Comparison of ENCODE assay signal across 8 cellular contexts in genomic region chr21:32727728-32728454, GRCh38. TPM values are rescaled to one million over a fixed set of nuclear protein-coding genes. Genes with fewer than 3 reads are reported as not detected.
DNase-seq lines count a peak whose midpoint lies in the region; ATAC-seq, FAIRE-seq and TF ChIP-seq lines count a peak whose summit lies in the region.

A gene with protein sequence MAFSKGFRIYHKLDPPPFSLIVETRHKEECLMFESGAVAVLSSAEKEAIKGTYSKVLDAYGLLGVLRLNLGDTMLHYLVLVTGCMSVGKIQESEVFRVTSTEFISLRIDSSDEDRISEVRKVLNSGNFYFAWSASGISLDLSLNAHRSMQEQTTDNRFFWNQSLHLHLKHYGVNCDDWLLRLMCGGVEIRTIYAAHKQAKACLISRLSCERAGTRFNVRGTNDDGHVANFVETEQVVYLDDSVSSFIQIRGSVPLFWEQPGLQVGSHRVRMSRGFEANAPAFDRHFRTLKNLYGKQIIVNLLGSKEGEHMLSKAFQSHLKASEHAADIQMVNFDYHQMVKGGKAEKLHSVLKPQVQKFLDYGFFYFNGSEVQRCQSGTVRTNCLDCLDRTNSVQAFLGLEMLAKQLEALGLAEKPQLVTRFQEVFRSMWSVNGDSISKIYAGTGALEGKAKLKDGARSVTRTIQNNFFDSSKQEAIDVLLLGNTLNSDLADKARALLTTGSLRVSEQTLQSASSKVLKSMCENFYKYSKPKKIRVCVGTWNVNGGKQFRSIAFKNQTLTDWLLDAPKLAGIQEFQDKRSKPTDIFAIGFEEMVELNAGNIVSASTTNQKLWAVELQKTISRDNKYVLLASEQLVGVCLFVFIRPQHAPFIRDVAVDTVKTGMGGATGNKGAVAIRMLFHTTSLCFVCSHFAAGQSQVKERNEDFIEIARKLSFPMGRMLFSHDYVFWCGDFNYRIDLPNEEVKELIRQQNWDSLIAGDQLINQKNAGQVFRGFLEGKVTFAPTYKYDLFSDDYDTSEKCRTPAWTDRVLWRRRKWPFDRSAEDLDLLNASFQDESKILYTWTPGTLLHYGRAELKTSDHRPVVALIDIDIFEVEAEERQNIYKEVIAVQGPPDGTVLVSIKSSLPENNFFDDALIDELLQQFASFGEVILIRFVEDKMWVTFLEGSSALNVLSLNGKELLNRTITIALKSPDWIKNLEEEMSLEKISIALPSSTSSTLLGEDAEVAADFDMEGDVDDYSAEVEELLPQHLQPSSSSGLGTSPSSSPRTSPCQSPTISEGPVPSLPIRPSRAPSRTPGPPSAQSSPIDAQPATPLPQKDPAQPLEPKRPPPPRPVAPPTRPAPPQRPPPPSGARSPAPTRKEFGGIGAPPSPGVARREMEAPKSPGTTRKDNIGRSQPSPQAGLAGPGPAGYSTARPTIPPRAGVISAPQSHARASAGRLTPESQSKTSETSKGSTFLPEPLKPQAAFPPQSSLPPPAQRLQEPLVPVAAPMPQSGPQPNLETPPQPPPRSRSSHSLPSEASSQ (N-terminal part only) (minus strand): TSS chr21:32728013. CDS start chr21:32726895, 1,118 bp downstream.

- H2AK5ac ChIP-seq in mesenchymal stem cell (ENCODE audit: low read length, severe bottlenecking): no peak within 1 kb of the TSS

- H3K14ac ChIP-seq in mesenchymal stem cell (ENCODE audit: low read length in 2 of 2): peak within 1 kb of the TSS in 1 of 2 experiments; percentile 97

- peak within 1 kb of the TSS; percentile 75 to 98 for H3K18ac ChIP-seq in mesenchymal stem cell (ENCODE audit: low read depth in 1 of 2, low read length in 2 of 2)

- TF ChIP-seq CTCF in Caco-2 (IDR thresholded peaks at IDR 0.05; ENCODE audit: insufficient read depth in 1 of 2, low read depth in 1 of 2, low read length in 1 of 2, severe bottlenecking in 1 of 2, unreplicated experiment in 1 of 2): no peak

- peak within 1 kb of the TSS in 1 of 2 experiments; percentile 97 for H2BK12ac ChIP-seq in mesenchymal stem cell (ENCODE audit: low read length in 2 of 2)

- no peaks in the 10 kb centered on the region for H3K27me3 Mint-ChIP-seq in Caco-2 (ENCODE audit: insufficient read depth, unreplicated experiment)

- H3K36me3 Mint-ChIP-seq in Caco-2 (ENCODE audit: insufficient read depth, unreplicated experiment): peaks cover 25% of the 10 kb centered on the region

- no peaks in the 10 kb centered on the region for H3K9me3 Mint-ChIP-seq in Caco-2 (ENCODE audit: unreplicated experiment)

- no peak within 1 kb of the TSS for H2BK120ac ChIP-seq in mesenchymal stem cell (ENCODE audit: low read depth, low read length)

- H3K27ac Mint-ChIP-seq in Caco-2 (ENCODE audit: unreplicated experiment): peak within 1 kb of the TSS; percentile 91

- peak within 1 kb of the TSS; percentile 99 for H3K4me3 Mint-ChIP-seq in Caco-2 (ENCODE audit: unreplicated experiment)

- BruUV-seq in Caco-2 (replicated peaks; lab: Mats Ljungman, UMichigan): no TSS peak

- FAIRE-seq in HTR-8/SVneo (lab: Jason Lieb, UNC): peak; percentile 90

- peak; percentile 95 for DNase-seq in Caco-2
- DNase-seq in HTR-8/SVneo (ENCODE audit: insufficient read length, low spot score): peak; percentile 90
- peak; percentile 92 for DNase-seq in NOMO-1 treated with DMSO at 0.1 percent for 48 hours (lab: John Stamatoyannopoulos, UW; ENCODE audit: unreplicated experiment)
- peak; percentile 86 to 87 for DNase-seq in activated CD8-positive, alpha-beta memory T cell treated with anti-CD3 and anti-CD28 coated beads for 4 hours (ENCODE audit: low read depth in 2 of 2)
- peak; percentile 88 to 93 (median 92) for DNase-seq in effector memory CD4-positive, alpha-beta T cell
- peak; percentile 96 for DNase-seq in mesenchymal stem cell
- peak; percentile 87 for DNase-seq in stimulated activated CD8-positive, alpha-beta memory T cell treated with anti-CD3 and anti-CD28 coated beads, Interleukin-12 subunit alpha, Interleukin-12 subunit beta, amount 100 ng/mL, for 24 hours (ENCODE audit: extremely low read depth)

- peaks cover 13% of the 10 kb centered on the region for H3K79me1 ChIP-seq in mesenchymal stem cell (replicated peaks; ENCODE audit: low read length, poor library complexity, severe bottlenecking)

- peak within 1 kb of the TSS; percentile 87 for H3K4me2 ChIP-seq in mesenchymal stem cell (ENCODE audit: low read length, poor library complexity, severe bottlenecking)

- 1% methylated on average over 64 of the region's 72 CpGs for WGBS in mesenchymal stem cell

- H3K27ac ChIP-seq in effector memory CD4-positive, alpha-beta T cell (ENCODE audit: insufficient read depth, low read length, poor library complexity, severe bottlenecking): peak within 1 kb of the TSS; percentile 76
- peak within 1 kb of the TSS; percentile 65 for H3K27ac ChIP-seq in mesenchymal stem cell (ENCODE audit: low read length, poor library complexity, severe bottlenecking)

- peak; percentile 88 for ATAC-seq in GM21381 (IDR thresholded peaks at IDR 0.05; ENCODE audit: unreplicated experiment)

- H3K27me3 ChIP-seq in Caco-2 (replicated peaks; ENCODE audit: control insufficient read depth, insufficient read depth, low read length) (no peaks in the 10 kb centered on the region), mesenchymal stem cell (ENCODE audit: control insufficient read depth in 1 of 2, insufficient read depth in 1 of 2, low read length in 2 of 2) (no peaks in the 10 kb centered on the region)
- no peaks in the 10 kb centered on the region for H3K27me3 ChIP-seq in effector memory CD4-positive, alpha-beta T cell (replicated peaks; ENCODE audit: control insufficient read depth, insufficient read depth, low read length, poor library complexity, severe bottlenecking)

- intact Hi-C loops in Caco-2 (cut with micrococcal nuclease; ENCODE audit: unreplicated experiment): loop anchor here (1.0 kb wide), 2 partner anchors 44 to 75 kb away; no protein-coding TSS in a partner anchor

- H3K4me1 ChIP-seq in Caco-2 (peaks cover 4% of the 10 kb centered on the region; the same call in 1 of the 2 replicates), mesenchymal stem cell (ENCODE audit: control insufficient read depth, insufficient read depth, low read depth, low read length) (peaks cover 2% of the 10 kb centered on the region)
- H3K4me1 ChIP-seq in effector memory CD4-positive, alpha-beta T cell (ENCODE audit: control insufficient read depth, insufficient read depth, low read length, poor library complexity, severe bottlenecking): peaks cover 7% of the 10 kb centered on the region

- peak within 1 kb of the TSS in 1 of 2 experiments; percentile 96 for H3K23ac ChIP-seq in mesenchymal stem cell (ENCODE audit: low read length in 2 of 2)

- peak within 1 kb of the TSS; percentile 48 for H2BK5ac ChIP-seq in mesenchymal stem cell (ENCODE audit: low read depth, low read length, poor library complexity, severe bottlenecking)

- H3K4me3 ChIP-seq in Caco-2 (ENCODE audit: low read depth, low read length): peak within 1 kb of the TSS; percentile 97
- H3K4me3 ChIP-seq in effector memory CD4-positive, alpha-beta T cell (ENCODE audit: insufficient read depth, low read depth, low read length, poor library complexity, severe bottlenecking): peak within 1 kb of the TSS; percentile 95
- H3K4me3 ChIP-seq in mesenchymal stem cell (ENCODE audit: insufficient read depth in 1 of 2, low read depth in 1 of 2, low read length in 2 of 2): peak within 1 kb of the TSS; percentile 82 to 90

- H2BK15ac ChIP-seq in mesenchymal stem cell (ENCODE audit: low read depth, poor library complexity, severe bottlenecking): peak within 1 kb of the TSS; percentile 94

- POLR2A ChIA-PET in Caco-2 (lab: Charles Lee): interaction anchor here (0.5 to 1.3 kb wide), 8 partner anchors 8 to 955 kb away, joined by 3 to 11 read pairs (median 3); partner anchors contain the start of genes CFAP298 and PAXBP1

- H3K36me3 ChIP-seq in Caco-2 (ENCODE audit: control insufficient read depth, insufficient read depth, low read length) (no peaks in the 10 kb centered on the region), mesenchymal stem cell (ENCODE audit: control insufficient read depth in 1 of 2, insufficient read depth in 2 of 2, low read depth in 1 of 2, low read length in 2 of 2) (peaks cover 3 to 20% of the 10 kb centered on the region in 2 experiments)
- peaks cover 10% of the 10 kb centered on the region for H3K36me3 ChIP-seq in effector memory CD4-positive, alpha-beta T cell (ENCODE audit: control insufficient read depth, insufficient read depth, low read length)

- H3K9ac ChIP-seq in mesenchymal stem cell (ENCODE audit: low read length): peak within 1 kb of the TSS; percentile 82

- peaks cover 6% of the 10 kb centered on the region for H3K4me1 Mint-ChIP-seq in Caco-2 (ENCODE audit: low read depth, unreplicated experiment)

- peak within 1 kb of the TSS; percentile 97 for H2AFZ ChIP-seq in mesenchymal stem cell (ENCODE audit: low read depth, low read length)

- H4K8ac ChIP-seq in mesenchymal stem cell (ENCODE audit: low read length): peak within 1 kb of the TSS; percentile 21

- no peak within 1 kb of the TSS for H4K91ac ChIP-seq in mesenchymal stem cell (ENCODE audit: low read length)

- CTCF ChIA-PET in Caco-2 (lab: Charles Lee): interaction anchor here (1.3 kb wide), 1 partner anchor 43 kb away, joined by 6 read pairs; the partner anchor contains the start of gene PAXBP1

- H3K9me3 ChIP-seq in Caco-2 (no peaks in the 10 kb centered on the region), mesenchymal stem cell (ENCODE audit: control insufficient read depth, low read length) (no peaks in the 10 kb centered on the region)
- no peaks in the 10 kb centered on the region for H3K9me3 ChIP-seq in effector memory CD4-positive, alpha-beta T cell (ENCODE audit: control insufficient read depth, low read length)

- H3K4ac ChIP-seq in mesenchymal stem cell (ENCODE audit: low read depth in 1 of 2, low read length in 2 of 2): peak within 1 kb of the TSS in 1 of 2 experiments; percentile 86

RNA-seq across cellular contexts. Expression of the gene that starts here (rescaled TPM):
- 8.3 and 11.5 TPM in 2 replicates for total RNA-seq in Caco-2 (2022)
- 5.4 TPM for polyA plus RNA-seq in mesenchymal stem cell (2013, experiment 1 of 2)
- polyA plus RNA-seq in mesenchymal stem cell (2013, experiment 2 of 2): 6.7 TPM

Comparison
In these comparisons a context has a peak if more than half of its experiments do, and no peak if none do; other contexts are left out.
1. Peak in every context shown above with its lines: DNase-seq, ATAC-seq, H3K4me3 ChIP-seq and H3K27ac ChIP-seq.